ENCODE assay signal across 22 cellular contexts in genomic region chr11:132999519-132999918, GRCh38.
DNase-seq lines count a peak whose midpoint lies in the region; ATAC-seq and TF ChIP-seq lines count a peak whose summit lies in the region.
"Had no signal": no experiment of that assay in that cellular context is flagged by ENCODE, and none has a peak within 500 bp of the region (broad histone marks: within the 10 kb centered on the region; RNA-seq: fewer than 3 reads in every experiment).

No MANE protein-coding gene starts in this region.

- H2AFZ ChIP-seq in GM23338, result no peak overlapping the region

- H3K4me1 ChIP-seq in GM23338 (ENCODE audit: insufficient read depth), result peaks cover 10% of the 10 kb centered on the region
- H3K4me1 ChIP-seq: HAP-1 had no signal

- H3F3A ChIP-seq in GM23338 (replicated peaks; ENCODE audit: low read depth), result 0 out of 2 replicates have a peak, but pooled peaks cover 2% of the 10 kb centered on the region

- H3K27ac Mint-ChIP-seq in GM23338, result no peak overlapping the region
- H3K27ac Mint-ChIP-seq: CD8-positive, alpha-beta T cell; IgD-negative memory B cell had no signal

- peaks cover 12% of the 10 kb centered on the region for H3K9me3 Mint-ChIP-seq in GM23338

- peaks cover 3% of the 10 kb centered on the region; the same call in 1 of the 3 replicates for H3K36me3 Mint-ChIP-seq in GM23338 (ENCODE audit: low read depth)
- H3K36me3 Mint-ChIP-seq: CD8-positive, alpha-beta T cell; IgD-negative memory B cell had no signal

- ATAC-seq in GM23338 (peak; percentile 92), left lobe of liver (peak; percentile 53)
- ATAC-seq: CD8-positive, alpha-beta T cell had no signal

- no peak overlapping the region for H3K4me3 Mint-ChIP-seq in GM23338
- H3K4me3 Mint-ChIP-seq: CD8-positive, alpha-beta T cell; IgD-negative memory B cell had no signal

- no peaks in the 10 kb centered on the region for H3K79me2 ChIP-seq in GM23338 (replicated peaks; ENCODE audit: insufficient read depth)

- peaks cover 21% of the 10 kb centered on the region for H3K27me3 Mint-ChIP-seq in GM23338 (ENCODE audit: insufficient read depth, low read depth, poor library complexity)
- H3K27me3 Mint-ChIP-seq: IgD-negative memory B cell had no signal

- peak; percentile 26 for DNase-seq in GM23338 (ENCODE audit: low spot score)
- peak; percentile 8 for DNase-seq in M059J (ENCODE audit: low read depth)
- peak; percentile 69 for DNase-seq in astrocyte of the hippocampus (ENCODE audit: low read depth, low spot score)
- DNase-seq in left lobe of liver (ENCODE audit: low spot score), result no peak
- no peak for DNase-seq in activated naive CD4-positive, alpha-beta T cell treated with Interleukin-2 at 50 U/mL for 16 hours
- DNase-seq in T-helper 1 cell, result no peak
- no peak for DNase-seq in glomerular visceral epithelial cell (ENCODE audit: extremely low spot score)
- DNase-seq: Calu3; CD8-positive, alpha-beta T cell; DMS53; Karpas-422; MG63; NCI-H1048; NCI-H1694 treated with DMSO at 0.1 percent for 48 hours; NCI-H526 treated with DMSO at 0.1 percent for 48 hours; OCI-M1; SHP77; SK-N-SH had no signal

- TF ChIP-seq CTCF in GM23338 (conservative IDR thresholded peaks at IDR 0.05; ENCODE audit: low read depth in 2 of 2), result no peak

- H3K27ac ChIP-seq in GM23338 (ENCODE audit: low read depth), result no peak overlapping the region
- H3K27ac ChIP-seq: BLaER1 treated with 17β-estradiol and CSF1 and Interleukin-3, amounts not matched to agents 10 nM and 100 nM; HL-60 had no signal

- peaks cover 18% of the 10 kb centered on the region for H3K27me3 ChIP-seq in GM23338 (ENCODE audit: insufficient read depth)

- H3K4me1 Mint-ChIP-seq in GM23338, result peaks cover 8% of the 10 kb centered on the region; the same call in 1 of the 3 replicates

- H3K9me2 ChIP-seq in GM23338 (ENCODE audit: insufficient read depth), result no peaks in the 10 kb centered on the region; the same call in 1 of the 2 replicates
- H3K9me2 ChIP-seq: SK-N-SH had no signal

- no peaks in the 10 kb centered on the region for H3K36me3 ChIP-seq in GM23338 (ENCODE audit: insufficient read depth)
- H3K36me3 ChIP-seq: BLaER1 treated with 17β-estradiol and CSF1 and Interleukin-3, amounts not matched to agents 10 nM and 100 nM; HAP-1; MG63 had no signal

- H3K4me3 ChIP-seq in GM23338, result no peak overlapping the region
- H3K4me3 ChIP-seq: BLaER1 treated with 17β-estradiol and CSF1 and Interleukin-3, amounts not matched to agents 10 nM and 100 nM; HAP-1; MG63 had no signal

- no peak overlapping the region for H3K4me2 ChIP-seq in GM23338
- H3K4me2 ChIP-seq: BLaER1 treated with 17β-estradiol and CSF1 and Interleukin-3, amounts not matched to agents 10 nM and 100 nM; SK-N-SH had no signal

- H4K20me1 ChIP-seq in GM23338 (replicated peaks; ENCODE audit: insufficient read depth), result no peaks in the 10 kb centered on the region
- H4K20me1 ChIP-seq: BLaER1 treated with 17β-estradiol and CSF1 and Interleukin-3, amounts not matched to agents 10 nM and 100 nM had no signal

TF ChIP-seq in GM23338, 12 proteins besides CTCF, POLR2A, EP300 and RAD21:
- TF ChIP-seq REST (IDR thresholded peaks at IDR 0.05; ENCODE audit: unreplicated experiment) (no peak), POLR2AphosphoS5 (IDR thresholded peaks at IDR 0.05; ENCODE audit: low read depth) (no peak), EZH2phosphoT487 (IDR thresholded peaks at IDR 0.05; ENCODE audit: unreplicated experiment) (no peak), CREB1 (CRISPR knock-in tag; IDR thresholded peaks at IDR 0.05; ENCODE audit: low read depth) (no peak), EZH2 (IDR thresholded peaks at IDR 0.05; ENCODE audit: low read depth, unreplicated experiment) (no peak), STAT1 (IDR thresholded peaks at IDR 0.05; ENCODE audit: unreplicated experiment) (no peak), ZNF114 (CRISPR knock-in tag; IDR thresholded peaks at IDR 0.05) (no peak), JUNB (IDR thresholded peaks at IDR 0.05; ENCODE audit: unreplicated experiment) (no peak), NANOG (IDR thresholded peaks at IDR 0.05; ENCODE audit: borderline replicate concordance) (no peak)
- TF ChIP-seq, protein P1, sequence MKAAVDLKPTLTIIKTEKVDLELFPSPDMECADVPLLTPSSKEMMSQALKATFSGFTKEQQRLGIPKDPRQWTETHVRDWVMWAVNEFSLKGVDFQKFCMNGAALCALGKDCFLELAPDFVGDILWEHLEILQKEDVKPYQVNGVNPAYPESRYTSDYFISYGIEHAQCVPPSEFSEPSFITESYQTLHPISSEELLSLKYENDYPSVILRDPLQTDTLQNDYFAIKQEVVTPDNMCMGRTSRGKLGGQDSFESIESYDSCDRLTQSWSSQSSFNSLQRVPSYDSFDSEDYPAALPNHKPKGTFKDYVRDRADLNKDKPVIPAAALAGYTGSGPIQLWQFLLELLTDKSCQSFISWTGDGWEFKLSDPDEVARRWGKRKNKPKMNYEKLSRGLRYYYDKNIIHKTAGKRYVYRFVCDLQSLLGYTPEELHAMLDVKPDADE (IDR thresholded peaks at IDR 0.05), result no peak

Comparison
In these comparisons a context has a peak if more than half of its experiments do, and no peak if none do; other contexts are left out.
1. DNase-seq: peak in GM23338 (single experiment), M059J (single experiment) and astrocyte of the hippocampus (single experiment); none in left lobe of liver (single experiment), activated naive CD4-positive, alpha-beta T cell treated with Interleukin-2 at 50 U/mL for 16 hours (single experiment), T-helper 1 cell (0 of 5) and glomerular visceral epithelial cell (single experiment).